ENCODE assay signal across 21 cellular contexts in genomic region chr13:106101201-106101600, GRCh38.
DNase-seq lines count a peak whose midpoint lies in the region; ATAC-seq, FAIRE-seq and TF ChIP-seq lines count a peak whose summit lies in the region.
"Had no signal": no experiment of that assay in that cellular context is flagged by ENCODE, and none has a peak within 500 bp of the region (broad histone marks: within the 10 kb centered on the region; RNA-seq: fewer than 3 reads in every experiment).

No MANE protein-coding gene starts in this region.

- TF ChIP-seq RAD21 in HCT116 (IDR thresholded peaks at IDR 0.05; ENCODE audit: low read depth), result no peak

- no peak overlapping the region for H3K18ac ChIP-seq in neuronal stem cell (ENCODE audit: low read length)

- H3F3A ChIP-seq in PC-9 (ENCODE audit: insufficient read depth, low read depth), result peaks cover 45% of the 10 kb centered on the region

- DNase-seq in HCT116 (ENCODE audit: low read depth, low spot score) (no peak), PC-9 (no peak), epithelial cell of prostate (ENCODE audit: low read depth, low spot score) (no peak), neuronal stem cell (ENCODE audit: low spot score) (no peak), HTR-8/SVneo (ENCODE audit: insufficient read length, low spot score) (no peak), substantia nigra (lab: John Stamatoyannopoulos, UW) (no peak)
- DNase-seq: activated T-cell treated with anti-CD3 and anti-CD28 coated beads, Interleukin-2, amount 50 U/mL, for 1 hour; CD8-positive, alpha-beta T cell; dermis blood vessel endothelial cell; foreskin fibroblast; GF-D8; NCI-H187; occipital lobe; spleen; stimulated activated CD4-positive, alpha-beta T cell treated with anti-CD3 and anti-CD28 coated beads, Interleukin-4, amount 100 ng/mL, for 1 hour; stimulated activated naive CD4-positive, alpha-beta T cell; thyroid gland had no signal

- H2BK120ac ChIP-seq in neuronal stem cell (ENCODE audit: low read depth, low read length), result no peak overlapping the region

- ATAC-seq in HCT116 (no peak), GM18498 (IDR thresholded peaks at IDR 0.05; ENCODE audit: unreplicated experiment) (no peak), HG03571 (IDR thresholded peaks at IDR 0.05; ENCODE audit: unreplicated experiment) (no peak)
- ATAC-seq: CD8-positive, alpha-beta T cell; Right ventricle myocardium inferior had no signal

- no peaks in the 10 kb centered on the region for H3K9me3 ChIP-seq in HCT116 (ENCODE audit: control insufficient read depth in 1 of 2, insufficient read depth in 1 of 2, low read depth in 1 of 2, low read length in 2 of 2)
- 0 out of 2 replicates have a peak, but pooled peaks cover 1% of the 10 kb centered on the region for H3K9me3 ChIP-seq in PC-9 (ENCODE audit: insufficient read depth, low read depth)
- H3K9me3 ChIP-seq in neuronal stem cell (replicated peaks in 1 of 2; ENCODE audit: control insufficient read depth in 2 of 2, insufficient read depth in 1 of 2, low read depth in 1 of 2, low read length in 2 of 2), result peaks cover 2 to 3% of the 10 kb centered on the region in 2 donors
- H3K9me3 ChIP-seq: spleen, thyroid gland had no signal

- no peak for TF ChIP-seq POLR2A in HCT116 (IDR thresholded peaks at IDR 0.05; ENCODE audit: borderline replicate concordance, extremely low read depth, insufficient read depth, insufficient read length)

- no peak overlapping the region for H4K91ac ChIP-seq in neuronal stem cell (ENCODE audit: low read depth, low read length, poor library complexity)

- RAD21 ChIA-PET in HCT116 (lab: Charles Lee; ENCODE audit: low non-redundant PET in 1 of 2, low total read pairs in 2 of 2, uncharacterized antibody in 2 of 2, unreplicated experiment in 2 of 2), result no interaction called here

- peaks cover 81 to 89% of the 10 kb centered on the region in 2 experiments for H3K4me1 ChIP-seq in HCT116 (ENCODE audit: control insufficient read depth in 1 of 2, insufficient read depth in 2 of 2, low read length in 2 of 2)
- peaks cover 75% of the 10 kb centered on the region for H3K4me1 ChIP-seq in PC-9 (replicated peaks; ENCODE audit: insufficient read depth)
- peaks cover 26 to 40% of the 10 kb centered on the region in 2 donors for H3K4me1 ChIP-seq in neuronal stem cell (ENCODE audit: control insufficient read depth in 2 of 2, insufficient read depth in 1 of 2, low read depth in 1 of 2, low read length in 2 of 2)
- H3K4me1 ChIP-seq: spleen had no signal

- H3K36me3 ChIP-seq in HCT116 (ENCODE audit: control insufficient read depth in 1 of 2, insufficient read depth in 2 of 2, low read length in 2 of 2) (no peaks in the 10 kb centered on the region), PC-9 (ENCODE audit: low read depth) (no peaks in the 10 kb centered on the region), neuronal stem cell (replicated peaks in 1 of 2; ENCODE audit: control insufficient read depth in 2 of 2, insufficient read depth in 2 of 2, low read length in 2 of 2) (no peaks in the 10 kb centered on the region)
- H3K36me3 ChIP-seq: cardiac muscle cell, spleen, thyroid gland had no signal

- H3K79me2 ChIP-seq in HCT116 (ENCODE audit: insufficient read depth, low read length), result no peaks in the 10 kb centered on the region
- H3K79me2 ChIP-seq in PC-9 (ENCODE audit: low read depth), result no peaks in the 10 kb centered on the region

- H3K23ac ChIP-seq in neuronal stem cell (ENCODE audit: low read depth, low read length, poor library complexity), result no peak overlapping the region

- peak overlapping the region; percentile 54; the same call in 1 of the 2 replicates for H3K4me2 ChIP-seq in HCT116 (ENCODE audit: low read length)
- H3K4me2 ChIP-seq in PC-9, result 0 out of 2 replicates have a peak overlapping the region, but pooled peaks have one; percentile 37
- H3K4me2 ChIP-seq in neuronal stem cell (ENCODE audit: insufficient read depth, low read length, poor library complexity, severe bottlenecking), result no peak overlapping the region

- H2AFZ ChIP-seq in HCT116 (ENCODE audit: low read depth, low read length, poor library complexity, severe bottlenecking), result no peak overlapping the region
- H2AFZ ChIP-seq in PC-9, result no peak overlapping the region
- H2AFZ ChIP-seq in neuronal stem cell (ENCODE audit: low read length), result peak overlapping the region; percentile 70

- no peak overlapping the region for H2BK5ac ChIP-seq in neuronal stem cell (ENCODE audit: low read length)

- BruUV-seq in HCT116 (replicated peaks; lab: Mats Ljungman, UMichigan) (no TSS peak), PC-9 (replicated peaks; lab: Mats Ljungman, UMichigan) (no TSS peak)

- H3K27ac ChIP-seq in HCT116 (ENCODE audit: low read depth, low read length) (peak overlapping the region; percentile 48; the same call in 1 of the 2 replicates), PC-9 (peak overlapping the region; percentile 58), epithelial cell of prostate (peak overlapping the region; percentile 73), neuronal stem cell (replicated peaks; ENCODE audit: low read length) (peak overlapping the region; percentile 89), substantia nigra (ENCODE audit: low read depth, low read length, poor library complexity, severe bottlenecking) (no peak overlapping the region)
- H3K27ac ChIP-seq: cardiac muscle cell, spleen, thyroid gland had no signal

- no peak for FAIRE-seq in HTR-8/SVneo (lab: Jason Lieb, UNC)

- CTCF ChIA-PET in HCT116 (lab: Charles Lee) (no interaction called here), PC-9 (lab: Charles Lee) (interaction anchor here (0.7 kb wide), 1 partner anchor 179 kb away, joined by 3 read pairs; no protein-coding TSS in a partner anchor)

- POLR2A ChIA-PET in HCT116 (lab: Charles Lee) (no interaction called here), PC-9 (lab: Charles Lee; ENCODE audit: unreplicated experiment) (interaction anchor here (1.0 kb wide), 1 partner anchor 371 kb away, joined by 3 read pairs; no protein-coding TSS in a partner anchor)

- H3K9me2 ChIP-seq in HCT116 (ENCODE audit: insufficient read depth) (no peaks in the 10 kb centered on the region), PC-9 (ENCODE audit: insufficient read depth) (no peaks in the 10 kb centered on the region)

- no peak overlapping the region for H2AK5ac ChIP-seq in neuronal stem cell (ENCODE audit: low read depth, low read length)

- H3K79me1 ChIP-seq in neuronal stem cell (ENCODE audit: low read depth, low read length), result no peaks in the 10 kb centered on the region

- H4K20me1 ChIP-seq in HCT116 (ENCODE audit: insufficient read depth), result no peaks in the 10 kb centered on the region
- no peaks in the 10 kb centered on the region for H4K20me1 ChIP-seq in PC-9 (ENCODE audit: insufficient read depth)

- TF ChIP-seq CTCF in HCT116 (IDR thresholded peaks at IDR 0.05 in 2 of 3, conservative IDR thresholded peaks at IDR 0.05 in 1 of 3; ENCODE audit: borderline replicate concordance in 1 of 3, insufficient read depth in 1 of 3, low read depth in 2 of 3, low read length in 2 of 3), result no peak
- no peak for TF ChIP-seq CTCF in PC-9 (conservative IDR thresholded peaks at IDR 0.05)

- intact Hi-C loops in HCT116 (cut with micrococcal nuclease), result loop anchor here (5.0 kb wide), 2 partner anchors 41 to 184 kb away; no protein-coding TSS in a partner anchor
- intact Hi-C loops in PC-9 (cut with micrococcal nuclease; ENCODE audit: unreplicated experiment), result loop anchor here (2.0 to 5.0 kb wide), 6 partner anchors 191 to 420 kb away; no protein-coding TSS in a partner anchor

- no peak overlapping the region for H3K4me3 ChIP-seq in HCT116 (replicated peaks in 1 of 2; ENCODE audit: low read depth in 1 of 2, low read length in 2 of 2)
- no peak overlapping the region for H3K4me3 ChIP-seq in PC-9
- peak overlapping the region in 1 of 2 donors; percentile 20 for H3K4me3 ChIP-seq in neuronal stem cell (ENCODE audit: low read length in 2 of 2)
- H3K4me3 ChIP-seq: cardiac muscle cell, spleen, thyroid gland had no signal

- H2BK15ac ChIP-seq in neuronal stem cell (ENCODE audit: low read length), result no peak overlapping the region

- H3K4ac ChIP-seq in neuronal stem cell (ENCODE audit: low read length), result no peak overlapping the region

- WGBS in neuronal stem cell (ENCODE audit: extremely low coverage in 2 of 2, insufficient read length in 2 of 2, insufficient replicate concordance in 1 of 2), 2 donors, result no CpG with 5 or more reads among the region's 5 CpGs

- no peaks in the 10 kb centered on the region for H3K27me3 ChIP-seq in HCT116 (ENCODE audit: insufficient read depth, low read length)
- H3K27me3 ChIP-seq in PC-9 (ENCODE audit: insufficient read depth, low read depth), result no peaks in the 10 kb centered on the region
- no peaks in the 10 kb centered on the region for H3K27me3 ChIP-seq in neuronal stem cell (ENCODE audit: control insufficient read depth in 3 of 3, insufficient read depth in 3 of 3, low read depth in 1 of 3, low read length in 3 of 3)
- H3K27me3 ChIP-seq: cardiac muscle cell, spleen, thyroid gland had no signal

- H3K14ac ChIP-seq in neuronal stem cell (ENCODE audit: low read length), result no peak overlapping the region

- H3K9ac ChIP-seq in HCT116 (ENCODE audit: low read length) (no peak overlapping the region), neuronal stem cell (ENCODE audit: low read depth, low read length, poor library complexity) (no peak overlapping the region)

- no peak overlapping the region for H2BK12ac ChIP-seq in neuronal stem cell (ENCODE audit: low read length)

- H4K8ac ChIP-seq in neuronal stem cell (ENCODE audit: low read depth, low read length), result no peak overlapping the region

TF ChIP-seq in HCT116, 20 proteins besides CTCF, POLR2A, EP300 and RAD21 (continues in another document):
- no peak for TF ChIP-seq MAX (IDR thresholded peaks at IDR 0.05)
- no peak for TF ChIP-seq POLR2AphosphoS5 (IDR thresholded peaks at IDR 0.05; ENCODE audit: low read depth, low read length)
